31 cellular contexts compared by ENCODE assay signal in genomic region chr9:130526854-130527650, GRCh38.
"Had no signal": no experiment of that assay in that cellular context is flagged by ENCODE, and none has a peak within 500 bp of the region (broad histone marks: within the 10 kb centered on the region; RNA-seq: fewer than 3 reads in every experiment).

No MANE protein-coding gene starts in this region.

- H3K27ac Mint-ChIP-seq: activated CD4-positive, alpha-beta memory T cell treated with anti-CD3 and anti-CD28 coated beads, Interleukin-2, amount 10 ng/mL, durations not matched to agents 7 days and 5 days; activated CD4-positive, alpha-beta T cell treated with anti-CD3 and anti-CD28 coated beads, Interleukin-2, amount 10 ng/mL, durations not matched to agents 24 days and 14 days; activated T-cell treated with anti-CD3 and anti-CD28 coated beads, Interleukin-2, amount 50 U/mL, for 24 hours; activated T-helper 17 cell treated with anti-CD3 and anti-CD28 coated beads, Interleukin-2, amount 50 U/mL, for 72 hours; immature natural killer cell; natural killer cell had no signal

- H3K9me3 Mint-ChIP-seq: activated CD4-positive, alpha-beta memory T cell treated with anti-CD3 and anti-CD28 coated beads, Interleukin-2, amount 10 ng/mL, durations not matched to agents 7 days and 5 days; activated CD4-positive, alpha-beta T cell treated with anti-CD3 and anti-CD28 coated beads, Interleukin-2, amount 10 ng/mL, durations not matched to agents 24 days and 14 days; activated T-cell treated with anti-CD3 and anti-CD28 coated beads, Interleukin-2, amount 50 U/mL, for 24 hours; activated T-helper 17 cell treated with anti-CD3 and anti-CD28 coated beads, Interleukin-2, amount 50 U/mL, for 72 hours; immature natural killer cell; natural killer cell had no signal

- H3K27ac ChIP-seq: brain microvascular endothelial cell, coronary artery, dorsolateral prefrontal cortex, gastroesophageal sphincter, parathyroid adenoma, spleen, tibial nerve, WERI-Rb-1 had no signal

- H3K9me3 ChIP-seq: gastroesophageal sphincter, spleen, tibial nerve had no signal

- ATAC-seq: activated T-helper 17 cell treated with anti-CD3 and anti-CD28 coated beads, Interleukin-2, amount 50 U/mL, for 72 hours; gastroesophageal sphincter; left colon; natural killer cell; right cardiac atrium had no signal

- H3K4me1 ChIP-seq: gastroesophageal sphincter, parathyroid adenoma, spleen, tibial nerve had no signal

- H3K4me3 ChIP-seq: coronary artery, dorsolateral prefrontal cortex, gastroesophageal sphincter, lung, spleen, tibial nerve had no signal

- DNase-seq: activated CD4-positive, alpha-beta memory T cell treated with anti-CD3 and anti-CD28 coated beads, Interleukin-2, amount 10 ng/mL, durations not matched to agents 7 days and 5 days; activated CD4-positive, alpha-beta T cell treated with anti-CD3 and anti-CD28 coated beads, Interleukin-2, amount 10 ng/mL, durations not matched to agents 24 days and 14 days; activated CD4-positive, CD25-positive, alpha-beta regulatory T cell treated with anti-CD3 and anti-CD28 coated beads, Interleukin-2, amount 50 U/mL, for 72 hours; activated CD8-positive, alpha-beta memory T cell treated with anti-CD3 and anti-CD28 coated beads, Interleukin-2, amount 50 U/mL, for 48 hours; activated gamma-delta T cell treated with Interleukin-2 at 50 U/mL for 16 hours; activated naive CD4-positive, alpha-beta T cell treated with anti-CD3 and anti-CD28 coated beads, Interleukin-2, amount 50 U/mL, for 16 hours; activated T-cell treated with anti-CD3 and anti-CD28 coated beads, Interleukin-2, amount 50 U/mL, for 24 hours; amniotic stem cell; brain microvascular endothelial cell; dorsolateral prefrontal cortex; effector memory CD4-positive, alpha-beta T cell; head of caudate nucleus; hippocampal formation; immature natural killer cell; kidney; left colon; mesendoderm; natural killer cell; nucleus accumbens; right cardiac atrium; spleen; stimulated activated naive CD4-positive, alpha-beta T cell; T1000; WERI-Rb-1 had no signal

- H3K9ac ChIP-seq: parathyroid adenoma had no signal

- H3K36me3 ChIP-seq: brain microvascular endothelial cell, gastroesophageal sphincter, spleen, tibial nerve, WERI-Rb-1 had no signal

- H3K4me1 Mint-ChIP-seq: activated CD4-positive, alpha-beta memory T cell treated with anti-CD3 and anti-CD28 coated beads, Interleukin-2, amount 10 ng/mL, durations not matched to agents 7 days and 5 days; activated CD4-positive, alpha-beta T cell treated with anti-CD3 and anti-CD28 coated beads, Interleukin-2, amount 10 ng/mL, durations not matched to agents 24 days and 14 days; activated T-helper 17 cell treated with anti-CD3 and anti-CD28 coated beads, Interleukin-2, amount 50 U/mL, for 72 hours; immature natural killer cell; natural killer cell had no signal

- H3K4me3 Mint-ChIP-seq: activated CD4-positive, alpha-beta memory T cell treated with anti-CD3 and anti-CD28 coated beads, Interleukin-2, amount 10 ng/mL, durations not matched to agents 7 days and 5 days; activated CD4-positive, alpha-beta T cell treated with anti-CD3 and anti-CD28 coated beads, Interleukin-2, amount 10 ng/mL, durations not matched to agents 24 days and 14 days; activated T-cell treated with anti-CD3 and anti-CD28 coated beads, Interleukin-2, amount 50 U/mL, for 24 hours; activated T-helper 17 cell treated with anti-CD3 and anti-CD28 coated beads, Interleukin-2, amount 50 U/mL, for 72 hours; immature natural killer cell; natural killer cell had no signal

- H3K36me3 Mint-ChIP-seq: immature natural killer cell, natural killer cell had no signal

- FAIRE-seq: astrocyte, kidney had no signal
